ENCODE assay signal across 9 cellular contexts in the genomic region with DNA sequence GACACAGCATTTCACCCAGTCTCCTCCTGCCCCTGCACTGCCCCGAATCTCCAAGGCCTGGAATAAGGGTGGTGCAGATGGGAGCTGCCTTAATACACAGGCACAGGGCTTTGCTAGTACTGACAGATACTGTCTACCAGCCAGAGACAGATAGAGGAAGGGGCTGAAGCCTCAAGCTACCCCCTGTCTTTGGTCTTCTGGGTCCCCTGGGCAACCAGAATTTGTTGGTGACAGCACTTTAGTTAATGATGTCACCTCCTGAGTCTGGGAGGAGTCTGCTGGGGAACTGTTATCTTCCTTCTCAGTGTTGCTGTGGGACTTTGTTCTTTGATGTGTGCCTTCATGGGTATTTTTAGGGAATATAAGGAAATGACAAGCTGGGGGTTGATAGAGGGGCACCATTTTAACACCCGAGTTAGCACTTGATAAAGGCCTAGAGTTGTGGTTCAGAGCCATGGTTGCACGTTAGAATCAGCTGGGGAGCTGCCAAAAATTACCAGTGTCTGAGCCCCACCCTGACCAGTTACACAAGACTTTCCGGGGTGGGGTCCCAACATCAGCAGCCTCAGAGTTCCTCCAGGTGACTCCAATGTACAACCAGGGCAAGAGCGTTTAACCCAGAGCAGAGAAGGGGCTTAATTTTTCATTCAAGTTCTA.
DNase-seq lines count a peak whose midpoint lies in the region; ATAC-seq and TF ChIP-seq lines count a peak whose summit lies in the region.
"Had no signal": no experiment of that assay in that cellular context is flagged by ENCODE, and none has a peak within 500 bp of the region (broad histone marks: within the 10 kb centered on the region; RNA-seq: fewer than 3 reads in every experiment).

No MANE protein-coding gene starts in this region.

- peak overlapping the region; percentile 41 for H3K27ac ChIP-seq in left ventricle myocardium inferior (replicated peaks)
- H3K27ac ChIP-seq in testis = no peak overlapping the region
- H3K27ac ChIP-seq: A549 had no signal

- H3K9me3 ChIP-seq in left ventricle myocardium inferior (replicated peaks) (no peaks in the 10 kb centered on the region), testis (no peaks in the 10 kb centered on the region)
- H3K9me3 ChIP-seq: A549 had no signal

- H3K4me3 Mint-ChIP-seq in activated CD8-positive, alpha-beta memory T cell treated with anti-CD3 and anti-CD28 coated beads, Interleukin-2, amount 10 ng/mL, durations not matched to agents 7 days and 5 days = peak overlapping the region; percentile 7

- no peaks in the 10 kb centered on the region for H3K9me3 Mint-ChIP-seq in activated CD8-positive, alpha-beta memory T cell treated with anti-CD3 and anti-CD28 coated beads, Interleukin-2, amount 10 ng/mL, durations not matched to agents 7 days and 5 days (ENCODE audit: low read depth)

- H3K27ac Mint-ChIP-seq in activated CD8-positive, alpha-beta memory T cell treated with anti-CD3 and anti-CD28 coated beads, Interleukin-2, amount 10 ng/mL, durations not matched to agents 7 days and 5 days = peak overlapping the region; percentile 94

- H3K4me1 Mint-ChIP-seq in activated CD8-positive, alpha-beta memory T cell treated with anti-CD3 and anti-CD28 coated beads, Interleukin-2, amount 10 ng/mL, durations not matched to agents 7 days and 5 days = peaks cover 55% of the 10 kb centered on the region

- H3K27me3 Mint-ChIP-seq in activated CD8-positive, alpha-beta memory T cell treated with anti-CD3 and anti-CD28 coated beads, Interleukin-2, amount 10 ng/mL, durations not matched to agents 7 days and 5 days = no peaks in the 10 kb centered on the region

- DNase-seq in NOMO-1 treated with DMSO at 0.1 percent for 48 hours (lab: John Stamatoyannopoulos, UW; ENCODE audit: unreplicated experiment) (peak; percentile 12), NOMO-1 (lab: John Stamatoyannopoulos, UW; ENCODE audit: unreplicated experiment in 2 of 2) (no peak), left ventricle myocardium inferior (peak; percentile 24), testis (peak; percentile 12), DMS 273 treated with DMSO at 0.1 percent for 48 hours (lab: John Stamatoyannopoulos, UW) (no peak), NCI-H146 (lab: John Stamatoyannopoulos, UW) (no peak)
- DNase-seq in activated CD8-positive, alpha-beta memory T cell treated with anti-CD3 and anti-CD28 coated beads, Interleukin-2, amount 10 ng/mL, durations not matched to agents 7 days and 5 days = peak; percentile 65

- CTCF ChIA-PET in activated CD8-positive, alpha-beta memory T cell treated with anti-CD3 and anti-CD28 coated beads, Interleukin-2, amount 10 ng/mL, durations not matched to agents 7 days and 5 days (lab: Charles Lee) = interaction anchor here (0.6 to 2.5 kb wide), 7 partner anchors 18 to 142 kb away, joined by 3 to 8 read pairs (median 3); no protein-coding TSS in a partner anchor

- peaks cover 28% of the 10 kb centered on the region for H3K4me1 ChIP-seq in left ventricle myocardium inferior
- no peaks in the 10 kb centered on the region for H3K4me1 ChIP-seq in testis

- H3K27me3 ChIP-seq in left ventricle myocardium inferior (ENCODE audit: low read depth) (no peaks in the 10 kb centered on the region), testis (no peaks in the 10 kb centered on the region)

- peak; percentile 70 for ATAC-seq in activated CD8-positive, alpha-beta memory T cell treated with anti-CD3 and anti-CD28 coated beads, Interleukin-2, amount 10 ng/mL, durations not matched to agents 7 days and 5 days
- ATAC-seq in GM18511 (IDR thresholded peaks at IDR 0.05; ENCODE audit: unreplicated experiment) = no peak
- ATAC-seq: A549 had no signal

- H3K36me3 ChIP-seq in left ventricle myocardium inferior (peaks cover 6% of the 10 kb centered on the region), testis (ENCODE audit: low read depth, missing control alignments) (no peaks in the 10 kb centered on the region)

- peaks cover 4% of the 10 kb centered on the region for H3K36me3 Mint-ChIP-seq in activated CD8-positive, alpha-beta memory T cell treated with anti-CD3 and anti-CD28 coated beads, Interleukin-2, amount 10 ng/mL, durations not matched to agents 7 days and 5 days

- intact Hi-C loops in left ventricle myocardium inferior (cut with micrococcal nuclease) = no loop called here
- intact Hi-C loops in testis (cut with DNase I; ENCODE audit: low total_unique reads) = no loop called here

- 71 to 82% methylated on average over 5 of the region's 5 CpGs for WGBS in testis, 2 donors

- TF ChIP-seq CTCF in left ventricle myocardium inferior (IDR thresholded peaks at IDR 0.05; ENCODE audit: borderline replicate concordance) = no peak
- TF ChIP-seq CTCF in testis (IDR thresholded peaks at IDR 0.05) = no peak

- H3K4me3 ChIP-seq in left ventricle myocardium inferior = no peak overlapping the region
- no peak overlapping the region for H3K4me3 ChIP-seq in testis
- H3K4me3 ChIP-seq: A549 had no signal

- no peak for TF ChIP-seq POLR2A in testis (IDR thresholded peaks at IDR 0.05)

Comparison
In these comparisons a context has a peak if more than half of its experiments do, and no peak if none do; other contexts are left out.
1. DNase-seq: peak in NOMO-1 treated with DMSO at 0.1 percent for 48 hours (single experiment), activated CD8-positive, alpha-beta memory T cell treated with anti-CD3 and anti-CD28 coated beads, Interleukin-2, amount 10 ng/mL, durations not matched to agents 7 days and 5 days (single experiment), left ventricle myocardium inferior (single experiment) and testis (single experiment); none in NOMO-1 (0 of 2), DMS 273 treated with DMSO at 0.1 percent for 48 hours (single experiment) and NCI-H146 (single experiment).